ENCODE assay signal across 14 cellular contexts in the genomic region with DNA sequence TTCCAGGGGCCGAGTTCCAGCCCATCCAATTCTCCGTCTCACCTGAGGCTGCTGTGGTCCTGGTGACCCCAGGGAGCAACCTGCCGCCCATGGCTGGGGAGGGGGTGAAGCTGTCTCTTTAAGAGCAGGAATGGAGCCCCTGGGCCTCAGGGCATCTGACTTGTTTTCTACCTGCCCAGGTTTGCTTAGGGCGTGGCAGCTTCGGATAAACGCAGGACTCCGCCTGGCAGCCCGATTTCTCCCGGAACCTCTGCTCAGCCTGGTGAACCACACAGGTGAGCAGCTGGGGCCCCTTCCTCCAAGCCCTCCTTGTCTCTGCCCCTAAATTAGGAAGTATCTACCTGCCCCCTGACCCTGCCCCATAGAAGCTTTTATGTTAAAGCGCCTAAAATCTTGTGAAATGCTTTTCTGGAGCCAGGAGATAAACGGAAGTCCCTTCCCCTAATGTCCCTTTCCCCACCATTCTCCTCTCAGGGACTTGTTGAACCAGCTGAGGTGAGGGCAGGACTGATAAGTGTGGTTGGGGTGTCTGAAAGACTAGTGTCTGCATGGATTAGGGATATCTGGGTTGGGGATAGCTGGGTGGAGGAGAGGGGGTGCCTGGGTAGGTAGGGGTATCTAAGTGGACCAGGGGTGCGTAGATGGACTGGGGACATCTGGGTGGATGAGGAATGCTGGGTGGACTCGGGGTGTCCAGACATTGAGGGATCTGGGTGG. TPM values are rescaled to one million over a fixed set of nuclear protein-coding genes. Genes with fewer than 3 reads are reported as not detected.
A peak's percentile ranks its signal among the peaks of the same experiment; 100 is the strongest.
DNase-seq lines count a peak whose midpoint lies in the region; ATAC-seq, FAIRE-seq and TF ChIP-seq lines count a peak whose summit lies in the region.
"Had no signal": no experiment of that assay in that cellular context is flagged by ENCODE, and none has a peak within 500 bp of the region (broad histone marks: within the 10 kb centered on the region; RNA-seq: fewer than 3 reads in every experiment).

No MANE protein-coding gene starts in this region.

- H3K79me2 ChIP-seq in MM.1S (ENCODE audit: low read length): no peaks in the 10 kb centered on the region

- H3K4me1 ChIP-seq in mucosa of descending colon (ENCODE audit: low read depth): peaks cover 21% of the 10 kb centered on the region
- no peaks in the 10 kb centered on the region for H3K4me1 ChIP-seq in MM.1S (ENCODE audit: low read length)

- no peaks in the 10 kb centered on the region for H3K9me3 ChIP-seq in mucosa of descending colon
- H3K9me3 ChIP-seq in MM.1S (replicated peaks; ENCODE audit: insufficient read depth, low read length): no peaks in the 10 kb centered on the region

- H3K4me3 ChIP-seq in bronchial epithelial cell (ENCODE audit: low read depth, low read length) (peak overlapping the region; percentile 52), mucosa of descending colon (peak overlapping the region; percentile 35), MM.1S (ENCODE audit: low read length) (no peak overlapping the region)

- intact Hi-C loops in mucosa of descending colon (cut with DNase I, micrococcal nuclease): no loop called here

- no peak for TF ChIP-seq CTCF in bronchial epithelial cell (IDR thresholded peaks at IDR 0.05; ENCODE audit: insufficient read depth, low read length, severe bottlenecking)
- TF ChIP-seq CTCF in mucosa of descending colon (IDR thresholded peaks at IDR 0.05): no peak
- no peak for TF ChIP-seq CTCF in MM.1S (IDR thresholded peaks at IDR 0.05; ENCODE audit: low read length)
- TF ChIP-seq CTCF in GM13977 (IDR thresholded peaks at IDR 0.05; ENCODE audit: extremely low read depth, insufficient read depth, missing control alignments): no peak

- ATAC-seq in mucosa of descending colon: peak; percentile 58
- ATAC-seq: activated T-helper 17 cell treated with anti-CD3 and anti-CD28 coated beads, Interleukin-2, amount 50 U/mL, for 72 hours; stimulated activated naive B cell treated with anti-CD40 and anti-IgM and Interleukin-4, amounts not matched to agents 10 μg/mL and 1 μg/mL and 100 μg/mL, for 72 hours had no signal

- H3K27me3 ChIP-seq in bronchial epithelial cell (ENCODE audit: control insufficient read depth, insufficient read depth, low read length) (no peaks in the 10 kb centered on the region), MM.1S (replicated peaks; ENCODE audit: insufficient read depth, low read length) (peaks cover 71% of the 10 kb centered on the region)

- no peaks in the 10 kb centered on the region for H4K20me1 ChIP-seq in MM.1S (ENCODE audit: insufficient read depth, low read length)

- H3F3A ChIP-seq in MM.1S (ENCODE audit: insufficient read depth, low read length): no peaks in the 10 kb centered on the region

- no peak overlapping the region for H3K27ac ChIP-seq in MM.1S (ENCODE audit: low read length)

- FAIRE-seq in bronchial epithelial cell (lab: Jason Lieb, UNC): no peak
- FAIRE-seq: GM12892 had no signal

- no peak overlapping the region for H3K4me2 ChIP-seq in MM.1S (ENCODE audit: low read depth, low read length)

- H3K9ac ChIP-seq in MM.1S (ENCODE audit: low read length): no peak overlapping the region

- H3K36me3 ChIP-seq in bronchial epithelial cell (ENCODE audit: control insufficient read depth, insufficient read depth, low read length): peaks cover 15% of the 10 kb centered on the region
- peaks cover 3% of the 10 kb centered on the region for H3K36me3 ChIP-seq in mucosa of descending colon (ENCODE audit: low read depth)
- no peaks in the 10 kb centered on the region for H3K36me3 ChIP-seq in MM.1S (replicated peaks; ENCODE audit: insufficient read depth, low read length)

- DNase-seq in DMS53 (lab: John Stamatoyannopoulos, UW) (peak; percentile 40), DMS53 treated with DMSO at 0.1 percent for 48 hours (lab: John Stamatoyannopoulos, UW; ENCODE audit: unreplicated experiment) (no peak), bronchial epithelial cell (ENCODE audit: low read depth) (peak; percentile 65), mucosa of descending colon (peak; percentile 84 to 90 (median 87)), ureter (ENCODE audit: low spot score) (peak; percentile 75), MM.1S (no peak), GM13977 (ENCODE audit: low spot score) (no peak)
- no peak for DNase-seq in activated naive CD4-positive, alpha-beta T cell treated with anti-CD3 and anti-CD28 coated beads, Interleukin-2, amount 50 U/mL, for 16 hours
- DNase-seq: 8988T; activated CD4-positive, alpha-beta T cell treated with anti-CD3 and anti-CD28 coated beads for 48 hours; stimulated activated CD4-positive, alpha-beta T cell treated with anti-CD3 and anti-CD28 coated beads, Interleukin-1b, Interleukin-23, amount 100 ng/mL, for 48 hours; stimulated activated naive B cell treated with anti-CD40 and anti-IgM and Interleukin-4, amounts not matched to agents 10 μg/mL and 1 μg/mL and 100 μg/mL, for 72 hours had no signal

- in situ Hi-C loops in GM13977 (cut with MboI; ENCODE audit: low pct_unique_long_range_greater_than_20kb, low sequenced_read_pairs, unreplicated experiment): no loop called here

- no peak overlapping the region for H2AFZ ChIP-seq in MM.1S (ENCODE audit: low read length)

- H3K9me2 ChIP-seq in MM.1S (replicated peaks; ENCODE audit: insufficient read depth, low read length): no peaks in the 10 kb centered on the region

RNA-seq across cellular contexts. Expression of gene FXYD3, which starts 0.6 kb away (rescaled TPM):
- total RNA-seq in bronchial epithelial cell (309 and 548 TPM in 2 replicates), mucosa of descending colon (1,000 to 10,000 TPM; 1,086 to 3,973 (median 3,185) TPM), ureter (434 TPM)
- total RNA-seq: activated T-helper 17 cell treated with anti-CD3 and anti-CD28 coated beads, Interleukin-2, amount 50 U/mL, for 72 hours had no signal

RNA-seq across cellular contexts. Expression of gene LGI4, which starts 18.6 kb away (rescaled TPM):
- total RNA-seq in bronchial epithelial cell (not detected in 2 replicates), mucosa of descending colon (10 to 100 TPM; 14.1 to 38.8 (median 31.1) TPM), ureter (15.5 TPM)

RNA-seq across cellular contexts. Expression of gene FXYD1, which starts 22.4 kb away (rescaled TPM):
- total RNA-seq in bronchial epithelial cell (not detected in 2 replicates), mucosa of descending colon (10 to 100 TPM; 13.3 to 71.0 (median 15.4) TPM), ureter (50.2 TPM)

RNA-seq across cellular contexts. Expression of gene FXYD7, which starts 26.8 kb away (rescaled TPM):
- total RNA-seq in bronchial epithelial cell (not detected in 2 replicates), mucosa of descending colon (1 to 10 TPM in 1 of 3 donors, not detected in 2; 1.5 TPM), ureter (0.62 TPM)

RNA-seq across cellular contexts. Expression of gene FXYD5, which starts 38.3 kb away (rescaled TPM):
- total RNA-seq in bronchial epithelial cell (11.3 and 12.4 TPM in 2 replicates), mucosa of descending colon (10 to 100 TPM in 2 of 3 donors, 1 to 10 TPM in 1; 9.1 to 20.8 (median 17.9) TPM), ureter (136 TPM)

Comparison
In these comparisons a context has a peak if more than half of its experiments do, and no peak if none do; other contexts are left out.
1. DNase-seq: peak in DMS53 (single experiment), bronchial epithelial cell (single experiment), mucosa of descending colon (3 of 3) and ureter (single experiment); none in DMS53 treated with DMSO at 0.1 percent for 48 hours (single experiment), MM.1S (single experiment), activated naive CD4-positive, alpha-beta T cell treated with anti-CD3 and anti-CD28 coated beads, Interleukin-2, amount 50 U/mL, for 16 hours (single experiment) and GM13977 (single experiment).
2. RNA of gene LGI4, which starts 18.6 kb away (total RNA-seq): 14.1 to 38.8 TPM in mucosa of descending colon and 15.5 TPM in ureter (single experiment); not detected in bronchial epithelial cell; every median in the first group is over 10 times any median in the second.
3. RNA of gene FXYD1, which starts 22.4 kb away (total RNA-seq): 50.2 TPM in ureter (single experiment) and 13.3 to 71.0 TPM in mucosa of descending colon; not detected in bronchial epithelial cell; every median in the first group is over 10 times any median in the second.